30 cellular contexts compared by ENCODE assay signal in genomic region chr6:135819665-135820064, GRCh38. TPM values are rescaled to one million over a fixed set of nuclear protein-coding genes. Genes with fewer than 3 reads are reported as not detected.
"Had no signal": no experiment of that assay in that cellular context is flagged by ENCODE, and none has a peak within 500 bp of the region (broad histone marks: within the 10 kb centered on the region; RNA-seq: fewer than 3 reads in every experiment).

No MANE protein-coding gene starts in this region.

- H3K4me1 ChIP-seq: gastroesophageal sphincter, psoas muscle, right atrium auricular region, stomach, thyroid gland, upper lobe of left lung had no signal

- H3K36me3 Mint-ChIP-seq: activated naive CD4-positive, alpha-beta T cell treated with anti-CD3 and anti-CD28 coated beads, Interleukin-2, amount 50 U/mL, for 72 hours; stimulated activated memory B cell treated with anti-CD40 and anti-IgM and Interleukin-4, amounts not matched to agents 10 μg/mL and 1 μg/mL and 100 μg/mL, for 72 hours had no signal

- H3K36me3 ChIP-seq: cardiac muscle cell, gastroesophageal sphincter, pancreas, right atrium auricular region, stomach, thyroid gland, upper lobe of left lung had no signal

- H3K9me3 ChIP-seq: body of pancreas, gastroesophageal sphincter, pancreas, psoas muscle, right atrium auricular region, stomach, thyroid gland, upper lobe of left lung had no signal

- ATAC-seq: activated naive CD4-positive, alpha-beta T cell treated with anti-CD3 and anti-CD28 coated beads, Interleukin-2, amount 50 U/mL, for 72 hours; activated T-cell treated with anti-CD3 and anti-CD28 coated beads, Interleukin-2, amount 50 U/mL, for 72 hours; body of pancreas; gastroesophageal sphincter; left colon; pancreas; psoas muscle; stimulated activated memory B cell treated with anti-CD40 and anti-IgM and Interleukin-4, amounts not matched to agents 10 μg/mL and 1 μg/mL and 100 μg/mL, for 72 hours; T-helper 17 cell; WTC11 had no signal

- H3K4me2 ChIP-seq: hepatocyte, smooth muscle cell had no signal

- H2AFZ ChIP-seq: hepatocyte had no signal

- H3K4me1 Mint-ChIP-seq: T-helper 17 cell had no signal

- H3K79me2 ChIP-seq: hepatocyte had no signal

- H3K4me3 Mint-ChIP-seq: activated T-cell treated with anti-CD3 and anti-CD28 coated beads, Interleukin-2, amount 50 U/mL, for 72 hours; nephron progenitor cell; stimulated activated memory B cell treated with anti-CD40 and anti-IgM and Interleukin-4, amounts not matched to agents 10 μg/mL and 1 μg/mL and 100 μg/mL, for 72 hours; T-helper 17 cell; WTC11 had no signal

- H3K27ac Mint-ChIP-seq: activated naive CD4-positive, alpha-beta T cell treated with anti-CD3 and anti-CD28 coated beads, Interleukin-2, amount 50 U/mL, for 72 hours; activated T-cell treated with anti-CD3 and anti-CD28 coated beads, Interleukin-2, amount 50 U/mL, for 72 hours; stimulated activated memory B cell treated with anti-CD40 and anti-IgM and Interleukin-4, amounts not matched to agents 10 μg/mL and 1 μg/mL and 100 μg/mL, for 72 hours; T-helper 17 cell; WTC11 had no signal

- H3K27ac ChIP-seq: body of pancreas, cardiac muscle cell, coronary artery, dorsolateral prefrontal cortex, gastroesophageal sphincter, hepatocyte, pancreas, psoas muscle, right atrium auricular region, stomach, thyroid gland, upper lobe of left lung had no signal

- DNase-seq: activated naive CD4-positive, alpha-beta T cell; activated T-cell treated with anti-CD3 and anti-CD28 coated beads for 4 hours; activated T-cell treated with anti-CD3 and anti-CD28 coated beads, Interleukin-2, amount 50 U/mL, for 72 hours; aorta; cerebellar nuclear complex; dorsolateral prefrontal cortex; effector memory CD4-positive, alpha-beta T cell; left colon; mammary epithelial cell; nephron progenitor cell; pancreas; stimulated activated CD4-positive, alpha-beta T cell treated with anti-CD3 and anti-CD28 coated beads, Interleukin-1b, Interleukin-23, amount 100 ng/mL, for 48 hours; stimulated activated CD4-positive, alpha-beta T cell treated with anti-CD3 and anti-CD28 coated beads, Interleukin-4, amount 100 ng/mL, for 4 hours; stimulated activated CD8-positive, alpha-beta memory T cell treated with anti-CD3 and anti-CD28 coated beads, Interleukin-4, amount 100 ng/mL, for 48 hours; stomach; T-helper 17 cell; T1000; thyroid gland had no signal

- H3K9me3 Mint-ChIP-seq: activated naive CD4-positive, alpha-beta T cell treated with anti-CD3 and anti-CD28 coated beads, Interleukin-2, amount 50 U/mL, for 72 hours; activated T-cell treated with anti-CD3 and anti-CD28 coated beads, Interleukin-2, amount 50 U/mL, for 72 hours; stimulated activated memory B cell treated with anti-CD40 and anti-IgM and Interleukin-4, amounts not matched to agents 10 μg/mL and 1 μg/mL and 100 μg/mL, for 72 hours had no signal

- H3K27me3 ChIP-seq: body of pancreas, cardiac muscle cell, dorsolateral prefrontal cortex, gastroesophageal sphincter, hepatocyte, pancreas, right atrium auricular region, stomach, thyroid gland, upper lobe of left lung had no signal

- H3K4me3 ChIP-seq: body of pancreas, cardiac muscle cell, coronary artery, dorsolateral prefrontal cortex, gastroesophageal sphincter, hepatocyte, pancreas, psoas muscle, right atrium auricular region, smooth muscle cell, stomach, thyroid gland, upper lobe of left lung had no signal

RNA-seq across cellular contexts. Expression of gene PDE7B, which starts 31.8 kb away (rescaled TPM):
- total RNA-seq: WTC11 had no signal
- polyA plus RNA-seq: mammary epithelial cell had no signal
